In genomic region chr4:101018836-101019235, GRCh38 we compare ENCODE assay signal across 11 cellular contexts.
A peak's percentile ranks its signal among the peaks of the same experiment; 100 is the strongest.
DNase-seq lines count a peak whose midpoint lies in the region; ATAC-seq lines count a peak whose summit lies in the region.
"Had no signal": no experiment of that assay in that cellular context is flagged by ENCODE, and none has a peak within 500 bp of the region (broad histone marks: within the 10 kb centered on the region; RNA-seq: fewer than 3 reads in every experiment).

No MANE protein-coding gene starts in this region.

- no peaks in the 10 kb centered on the region for H3K27me3 Mint-ChIP-seq in CD8-positive, alpha-beta memory T cell
- H3K27me3 Mint-ChIP-seq in T-helper 17 cell = no peaks in the 10 kb centered on the region

- H3K4me3 ChIP-seq in CD8-positive, alpha-beta memory T cell (ENCODE audit: low read length) = no peak overlapping the region
- no peak overlapping the region for H3K4me3 ChIP-seq in effector memory CD4-positive, alpha-beta T cell (ENCODE audit: insufficient read depth, low read depth, low read length, poor library complexity, severe bottlenecking)
- H3K4me3 ChIP-seq: upper lobe of left lung had no signal

- POLR2A ChIA-PET in CD8-positive, alpha-beta memory T cell (lab: Charles Lee) = interaction anchor here (2.3 kb wide), 1 partner anchor 328 kb away, joined by 18 read pairs; the partner anchor contains the start of gene PPP3CA

- DNase-seq in CD8-positive, alpha-beta memory T cell = peak in 1 of 5 donors; percentile 20
- DNase-seq in T-helper 17 cell (no peak), EL (no peak), DMS114 treated with DMSO at 0.1 percent for 48 hours (lab: John Stamatoyannopoulos, UW; ENCODE audit: unreplicated experiment) (no peak)
- no peak for DNase-seq in stimulated activated CD4-positive, alpha-beta T cell treated with anti-CD3 and anti-CD28 coated beads, Interleukin-2, amount 100 ng/mL, for 24 hours
- no peak for DNase-seq in effector memory CD4-positive, alpha-beta T cell
- DNase-seq: activated T-cell treated with anti-CD3 and anti-CD28 coated beads, Interleukin-2, amount 50 U/mL, for 72 hours; NCI-H524 treated with DMSO at 0.1 percent for 48 hours; upper lobe of left lung had no signal

- no peaks in the 10 kb centered on the region for H3K36me3 ChIP-seq in CD8-positive, alpha-beta memory T cell (ENCODE audit: insufficient read depth, low read length)
- H3K36me3 ChIP-seq in effector memory CD4-positive, alpha-beta T cell (ENCODE audit: control insufficient read depth, insufficient read depth, low read length) = no peaks in the 10 kb centered on the region

- peak overlapping the region in 6 of 7 donors; percentile 1 to 78 (median 65) for H3K4me3 Mint-ChIP-seq in CD8-positive, alpha-beta memory T cell
- no peak overlapping the region for H3K4me3 Mint-ChIP-seq in T-helper 17 cell

- CTCF ChIA-PET in CD8-positive, alpha-beta memory T cell (lab: Charles Lee) = interaction anchor here (1.4 to 2.3 kb wide), 2 partner anchors 15 to 19 kb away, joined by 3 to 8 read pairs; no protein-coding TSS in a partner anchor

- ATAC-seq in GM19452 (IDR thresholded peaks at IDR 0.05; ENCODE audit: unreplicated experiment) = peak; percentile 62
- peak; percentile 70 for ATAC-seq in HG03135 (IDR thresholded peaks at IDR 0.05; ENCODE audit: unreplicated experiment)
- no peak for ATAC-seq in T-helper 17 cell
- ATAC-seq: activated T-cell treated with anti-CD3 and anti-CD28 coated beads, Interleukin-2, amount 50 U/mL, for 72 hours had no signal

- peaks cover 42% of the 10 kb centered on the region for H3K4me1 ChIP-seq in CD8-positive, alpha-beta memory T cell (ENCODE audit: insufficient read depth, low read length)
- H3K4me1 ChIP-seq in effector memory CD4-positive, alpha-beta T cell (ENCODE audit: control insufficient read depth, insufficient read depth, low read length, poor library complexity, severe bottlenecking) = peaks cover 33% of the 10 kb centered on the region

- no peaks in the 10 kb centered on the region for H3K9me3 ChIP-seq in CD8-positive, alpha-beta memory T cell (ENCODE audit: low read length)
- no peaks in the 10 kb centered on the region for H3K9me3 ChIP-seq in T-helper 17 cell (ENCODE audit: control insufficient read depth, low read length, poor library complexity, severe bottlenecking)
- no peaks in the 10 kb centered on the region for H3K9me3 ChIP-seq in effector memory CD4-positive, alpha-beta T cell (ENCODE audit: control insufficient read depth, low read length)
- H3K9me3 ChIP-seq: upper lobe of left lung had no signal

- no peak overlapping the region for H3K27ac ChIP-seq in CD8-positive, alpha-beta memory T cell (ENCODE audit: low read depth, low read length)
- H3K27ac ChIP-seq in effector memory CD4-positive, alpha-beta T cell (ENCODE audit: insufficient read depth, low read length, poor library complexity, severe bottlenecking) = no peak overlapping the region

- peak overlapping the region; percentile 64 to 95 (median 82) for H3K27ac Mint-ChIP-seq in CD8-positive, alpha-beta memory T cell
- H3K27ac Mint-ChIP-seq in T-helper 17 cell = peak overlapping the region; percentile 97

- peaks cover 70 to 89% (median 82%) of the 10 kb centered on the region in 3 donors for H3K4me1 Mint-ChIP-seq in CD8-positive, alpha-beta memory T cell
- peaks cover 35% of the 10 kb centered on the region for H3K4me1 Mint-ChIP-seq in T-helper 17 cell

- H3K36me3 Mint-ChIP-seq in CD8-positive, alpha-beta memory T cell = peaks cover 3 to 8% (median 7%) of the 10 kb centered on the region in 3 donors
- H3K36me3 Mint-ChIP-seq in T-helper 17 cell (ENCODE audit: low read depth) = no peaks in the 10 kb centered on the region

- H3K27me3 ChIP-seq in CD8-positive, alpha-beta memory T cell (ENCODE audit: insufficient read depth, low read length, poor library complexity, severe bottlenecking) = no peaks in the 10 kb centered on the region
- H3K27me3 ChIP-seq in effector memory CD4-positive, alpha-beta T cell (replicated peaks; ENCODE audit: control insufficient read depth, insufficient read depth, low read length, poor library complexity, severe bottlenecking) = no peaks in the 10 kb centered on the region
- H3K27me3 ChIP-seq: upper lobe of left lung had no signal

- H3K9me3 Mint-ChIP-seq in CD8-positive, alpha-beta memory T cell = no peaks in the 10 kb centered on the region
- H3K9me3 Mint-ChIP-seq: activated T-cell treated with anti-CD3 and anti-CD28 coated beads, Interleukin-2, amount 50 U/mL, for 72 hours had no signal
